ENCODE assay signal across 16 cellular contexts in genomic region chr2:16140771-16141640, GRCh38.
A peak's percentile ranks its signal among the peaks of the same experiment; 100 is the strongest.
DNase-seq lines count a peak whose midpoint lies in the region; TF ChIP-seq lines count a peak whose summit lies in the region.
"Had no signal": no experiment of that assay in that cellular context is flagged by ENCODE, and none has a peak within 500 bp of the region (broad histone marks: within the 10 kb centered on the region; RNA-seq: fewer than 3 reads in every experiment).

No MANE protein-coding gene starts in this region.

- no peaks in the 10 kb centered on the region for H3K9me3 ChIP-seq in mammary epithelial cell (replicated peaks; ENCODE audit: insufficient read depth, low read length)
- H3K9me3 ChIP-seq in breast epithelium, result no peaks in the 10 kb centered on the region
- no peaks in the 10 kb centered on the region for H3K9me3 ChIP-seq in stomach
- H3K9me3 ChIP-seq: A549, Caco-2 had no signal

- H3K79me2 ChIP-seq in mammary epithelial cell (ENCODE audit: insufficient read depth, low read length), result no peaks in the 10 kb centered on the region

- no peak overlapping the region for H3K4me2 ChIP-seq in mammary epithelial cell (ENCODE audit: insufficient read depth, low read depth, low read length)
- H3K4me2 ChIP-seq: A549 had no signal

- H3K36me3 ChIP-seq in mammary epithelial cell (ENCODE audit: insufficient read depth, low read length) (no peaks in the 10 kb centered on the region), breast epithelium (no peaks in the 10 kb centered on the region), stomach (no peaks in the 10 kb centered on the region)

- H3K27ac ChIP-seq in mammary epithelial cell (ENCODE audit: insufficient read depth, low read depth, low read length) (no peak overlapping the region), breast epithelium (no peak overlapping the region), stomach (peak overlapping the region; percentile 59 to 88 (median 82))
- H3K27ac ChIP-seq: A549 had no signal

- no peak overlapping the region for H2AFZ ChIP-seq in mammary epithelial cell (ENCODE audit: low read depth, low read length)

- no peak for TF ChIP-seq CTCF in mammary epithelial cell (conservative IDR thresholded peaks at IDR 0.05 in 1 of 2, IDR thresholded peaks at IDR 0.05 in 1 of 2; ENCODE audit: extremely low read depth in 1 of 2, insufficient read depth in 1 of 2, low read depth in 1 of 2, low read length in 2 of 2)
- no peak for TF ChIP-seq CTCF in breast epithelium (IDR thresholded peaks at IDR 0.05)
- no peak for TF ChIP-seq CTCF in stomach (IDR thresholded peaks at IDR 0.05)

- H3K9ac ChIP-seq in mammary epithelial cell (ENCODE audit: insufficient read depth, low read length), result no peak overlapping the region

- no peaks in the 10 kb centered on the region for H3K27me3 ChIP-seq in mammary epithelial cell (ENCODE audit: insufficient read depth, low read length)
- no peaks in the 10 kb centered on the region for H3K27me3 ChIP-seq in breast epithelium
- no peaks in the 10 kb centered on the region for H3K27me3 ChIP-seq in stomach

- no TSS peak for BruUV-seq in mammary epithelial cell (replicated peaks; lab: Mats Ljungman, UMichigan)

- DNase-seq in mammary epithelial cell (peak; percentile 11), breast epithelium (ENCODE audit: low spot score in 2 of 2) (no peak), SW480 (ENCODE audit: low spot score) (peak; percentile 16), islet precursor cell (peak; percentile 63), stomach (no peak), NCI-H774 (lab: John Stamatoyannopoulos, UW) (no peak), DMS153 treated with DMSO at 0.1 percent for 48 hours (lab: John Stamatoyannopoulos, UW; ENCODE audit: unreplicated experiment) (no peak)
- no peak for DNase-seq in activated CD8-positive, alpha-beta memory T cell treated with anti-CD3 and anti-CD28 coated beads, Interleukin-2, amount 50 U/mL, for 48 hours
- DNase-seq: Caco-2, GDM1, KBM-7, NCI-H187 treated with DMSO at 0.1 percent for 48 hours, NCI-H2171, NCI-H510A, SHP77 treated with DMSO at 0.1 percent for 48 hours had no signal

- WGBS in mammary epithelial cell (ENCODE audit: low coverage, missing lambda C conversion rate), result 68% methylated on average over 7 of the region's 7 CpGs
- WGBS in stomach, 5 donors, result 61 to 72% (median 69%) methylated on average over 7 of the region's 7 CpGs

- in situ Hi-C loops in mammary epithelial cell (cut with MboI; ENCODE audit: low sequenced_read_pairs in 2 of 2), result no loop called here

- CTCF ChIA-PET in mammary epithelial cell (lab: Charles Lee; ENCODE audit: low non-redundant PET), result no interaction called here

- TF ChIP-seq POLR2A in breast epithelium (IDR thresholded peaks at IDR 0.05) (no peak), stomach (IDR thresholded peaks at IDR 0.05) (no peak)

- H4K20me1 ChIP-seq in mammary epithelial cell (ENCODE audit: insufficient read depth, low read length), result no peaks in the 10 kb centered on the region

- peaks cover 7% of the 10 kb centered on the region for H3K4me1 ChIP-seq in mammary epithelial cell (ENCODE audit: insufficient read depth, low read length)
- H3K4me1 ChIP-seq in breast epithelium, result no peaks in the 10 kb centered on the region
- peaks cover 8 to 20% (median 13%) of the 10 kb centered on the region in 4 donors for H3K4me1 ChIP-seq in stomach
- H3K4me1 ChIP-seq: Caco-2 had no signal

- no peak for TF ChIP-seq EP300 in stomach (IDR thresholded peaks at IDR 0.05)

- intact Hi-C loops in mammary epithelial cell (cut with micrococcal nuclease) (no loop called here), breast epithelium (cut with DNase I; ENCODE audit: low total_unique reads) (no loop called here), stomach (cut with DNase I; ENCODE audit: low total_unique reads) (no loop called here)

- dilution Hi-C loops in mammary epithelial cell (cut with HindIII; ENCODE audit: low sequenced_read_pairs), result no loop called here

- H3K4me3 ChIP-seq in mammary epithelial cell (replicated peaks in 1 of 3; ENCODE audit: insufficient read depth in 1 of 3, low read depth in 2 of 3, low read length in 3 of 3) (no peak overlapping the region), breast epithelium (no peak overlapping the region), stomach (no peak overlapping the region)
- H3K4me3 ChIP-seq: A549 had no signal

Comparison
In these comparisons a context has a peak if more than half of its experiments do, and no peak if none do; other contexts are left out.
1. DNase-seq: peak in mammary epithelial cell (single experiment), SW480 (single experiment) and islet precursor cell (single experiment); none in breast epithelium (0 of 2), stomach (single experiment), activated CD8-positive, alpha-beta memory T cell treated with anti-CD3 and anti-CD28 coated beads, Interleukin-2, amount 50 U/mL, for 48 hours (single experiment), NCI-H774 (single experiment) and DMS153 treated with DMSO at 0.1 percent for 48 hours (single experiment).
2. H3K27ac ChIP-seq: peak in stomach (5 of 5); none in mammary epithelial cell (single experiment) and breast epithelium (0 of 2).